1 cellular context compared by ENCODE assay signal in the genomic region with DNA sequence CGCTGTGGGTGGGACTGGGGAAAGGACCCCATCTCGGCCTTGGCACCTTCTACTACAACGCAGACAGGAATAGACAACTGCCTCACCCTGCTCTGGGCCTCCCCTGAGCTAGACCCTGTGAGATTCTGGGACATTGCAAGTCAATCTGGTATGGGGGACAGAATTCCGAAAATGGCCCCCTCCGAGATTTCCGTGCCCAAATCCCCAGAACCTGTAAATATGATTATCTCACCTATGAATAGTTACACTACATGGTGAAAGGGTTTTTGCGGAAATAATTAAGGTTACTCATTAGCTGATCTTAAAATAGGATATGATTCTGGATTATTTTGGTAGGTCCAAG.
TF ChIP-seq lines count a peak whose summit lies in the region.

No MANE protein-coding gene starts in this region.

TF ChIP-seq in HepG2, 621 proteins besides CTCF, POLR2A, EP300 and RAD21:
- no peak for TF ChIP-seq RCOR2 (CRISPR knock-in tag; IDR thresholded peaks at IDR 0.05)
- 0 out of 2 replicates have a peak, but pooled peaks have one; percentile 0 for TF ChIP-seq ZNF367 (CRISPR knock-in tag; IDR thresholded peaks at IDR 0.05; ENCODE audit: borderline replicate concordance)
- TF ChIP-seq ELF4 (CRISPR knock-in tag; IDR thresholded peaks at IDR 0.05; ENCODE audit: borderline replicate concordance) = no peak
TF ChIP-seq in HepG2: peak in this region for 1.
